Comparison of ENCODE assay signal across 1 cellular context in genomic region chr18:8639762-8640161, GRCh38.
TF ChIP-seq lines count a peak whose summit lies in the region.

No MANE protein-coding gene starts in this region.

TF ChIP-seq in GM23338, 12 proteins besides CTCF, POLR2A, EP300 and RAD21 (continued from another document):
- no peak for TF ChIP-seq ZNF462 (CRISPR knock-in tag; IDR thresholded peaks at IDR 0.05)
- no peak for TF ChIP-seq REST (IDR thresholded peaks at IDR 0.05; ENCODE audit: unreplicated experiment)
- TF ChIP-seq STAT1 (IDR thresholded peaks at IDR 0.05; ENCODE audit: unreplicated experiment): no peak
- TF ChIP-seq NANOG (IDR thresholded peaks at IDR 0.05; ENCODE audit: borderline replicate concordance): no peak
- TF ChIP-seq EZH2phosphoT487 (IDR thresholded peaks at IDR 0.05; ENCODE audit: unreplicated experiment): no peak
- TF ChIP-seq JUNB (IDR thresholded peaks at IDR 0.05; ENCODE audit: unreplicated experiment): no peak
- TF ChIP-seq POLR2AphosphoS5 (IDR thresholded peaks at IDR 0.05; ENCODE audit: low read depth): no peak
TF ChIP-seq in GM23338: peak in this region for 0.
